8 cellular contexts compared by ENCODE assay signal in genomic region chr7:112390945-112391821, GRCh38. TPM values are rescaled to one million over a fixed set of nuclear protein-coding genes. Genes with fewer than 3 reads are reported as not detected.
DNase-seq lines count a peak whose midpoint lies in the region; ATAC-seq and TF ChIP-seq lines count a peak whose summit lies in the region.
"Not testable (repeated sequence)": the region's sequence is repeated elsewhere in the genome, so short reads cannot be mapped to it uniquely, and the experiment has no call there.

No MANE protein-coding gene starts in this region.

- H3K27me3 Mint-ChIP-seq in activated T-helper 1 cell treated with anti-CD3 and anti-CD28 coated beads, Interleukin-12 subunit alpha, Interleukin-12 subunit beta, Interleukin-2, Interleukin-4 antibody, amounts not matched to agents 30 ng/mL and 10 ng/mL and 1 ng/mL, durations not matched to agents 14 hours and 24 hours and 36 hours (ENCODE audit: insufficient read depth) = peaks cover 27% of the 10 kb centered on the region

- intact Hi-C loops in activated T-helper 1 cell treated with anti-CD3 and anti-CD28 coated beads, Interleukin-12 subunit alpha, Interleukin-12 subunit beta, Interleukin-2, Interleukin-4 antibody, amounts not matched to agents 30 ng/mL and 10 ng/mL and 1 ng/mL, durations not matched to agents 14 hours and 24 hours and 36 hours (cut with micrococcal nuclease) = loop anchor here (5.0 kb wide), 1 partner anchor 726 kb away; the partner anchor contains the start of gene SMIM30

- H3K27me3 ChIP-seq in endocrine pancreas (ENCODE audit: control insufficient read depth, insufficient read depth, low read length); liver (ENCODE audit: control insufficient read depth in 4 of 4, insufficient read depth in 4 of 4, low read length in 3 of 4); skeletal muscle tissue (ENCODE audit: control insufficient read depth in 3 of 3, insufficient read depth in 3 of 3, low read length in 3 of 3); upper lobe of left lung: not testable (repeated sequence)

- peaks cover 13% of the 10 kb centered on the region for H3K4me1 Mint-ChIP-seq in activated T-helper 1 cell treated with anti-CD3 and anti-CD28 coated beads, Interleukin-12 subunit alpha, Interleukin-12 subunit beta, Interleukin-2, Interleukin-4 antibody, amounts not matched to agents 30 ng/mL and 10 ng/mL and 1 ng/mL, durations not matched to agents 14 hours and 24 hours and 36 hours (ENCODE audit: low read depth)

- H3K27ac ChIP-seq in liver (ENCODE audit: low read depth in 1 of 2, low read length in 2 of 2) = peak overlapping the region; percentile 75 to 88
- H3K27ac ChIP-seq in skeletal muscle tissue (ENCODE audit: low read depth, low read length) = peak overlapping the region; percentile 72
- H3K27ac ChIP-seq in upper lobe of left lung = peak overlapping the region; percentile 51 to 85 (median 74)

- not testable (repeated sequence) for H3K36me3 Mint-ChIP-seq in activated T-helper 1 cell treated with anti-CD3 and anti-CD28 coated beads, Interleukin-12 subunit alpha, Interleukin-12 subunit beta, Interleukin-2, Interleukin-4 antibody, amounts not matched to agents 30 ng/mL and 10 ng/mL and 1 ng/mL, durations not matched to agents 14 hours and 24 hours and 36 hours (ENCODE audit: low read depth)

- not testable (repeated sequence) for H3K36me3 ChIP-seq in ES-I3 (ENCODE audit: insufficient read depth, low read length); endocrine pancreas (ENCODE audit: control insufficient read depth, insufficient read depth, low read length); liver (ENCODE audit: control insufficient read depth in 4 of 4, insufficient read depth in 3 of 4, low read depth in 1 of 4, low read length in 3 of 4); skeletal muscle tissue (ENCODE audit: control insufficient read depth in 3 of 3, insufficient read depth in 3 of 3, low read length in 3 of 3); upper lobe of left lung

- H3K9me3 Mint-ChIP-seq in activated T-helper 1 cell treated with anti-CD3 and anti-CD28 coated beads, Interleukin-12 subunit alpha, Interleukin-12 subunit beta, Interleukin-2, Interleukin-4 antibody, amounts not matched to agents 30 ng/mL and 10 ng/mL and 1 ng/mL, durations not matched to agents 14 hours and 24 hours and 36 hours = not testable (repeated sequence)

- H3K9ac ChIP-seq in ES-I3 (ENCODE audit: low read depth, low read length) (peak overlapping the region; percentile 34; the same call in 1 of the 2 replicates), liver (ENCODE audit: low read depth in 1 of 2, low read length in 2 of 2) (peak overlapping the region in 1 of 2 donors; percentile 0), skeletal muscle tissue (ENCODE audit: low read depth in 1 of 3, low read length in 3 of 3) (peak overlapping the region; percentile 44 to 75 (median 67))
- H3K9ac ChIP-seq in endocrine pancreas (ENCODE audit: control insufficient read depth, insufficient read depth, low read length) = not testable (repeated sequence)

- not testable (repeated sequence) for TF ChIP-seq CTCF in liver (IDR thresholded peaks at IDR 0.05; ENCODE audit: low read depth, low read length, missing input control); upper lobe of left lung (IDR thresholded peaks at IDR 0.05)

- WGBS in liver = 2% methylated on average over 61 of the region's 70 CpGs
- 6 to 8% methylated on average over 20 to 21 of the region's 70 CpGs for whole genome bisulfite sequencing in upper lobe of left lung, 2 donors

- H3K27ac Mint-ChIP-seq in activated T-helper 1 cell treated with anti-CD3 and anti-CD28 coated beads, Interleukin-12 subunit alpha, Interleukin-12 subunit beta, Interleukin-2, Interleukin-4 antibody, amounts not matched to agents 30 ng/mL and 10 ng/mL and 1 ng/mL, durations not matched to agents 14 hours and 24 hours and 36 hours = peak overlapping the region; percentile 80

- peak in 1 of 2 donors; percentile 70 for ATAC-seq in upper lobe of left lung (ENCODE audit: low FRiP score in 2 of 2)

- TF ChIP-seq EP300 in upper lobe of left lung (IDR thresholded peaks at IDR 0.05) = not testable (repeated sequence)

- H3K4me3 ChIP-seq in endocrine pancreas (ENCODE audit: control insufficient read depth, insufficient read depth, low read length) (peak overlapping the region; percentile 76), liver (ENCODE audit: low read depth in 1 of 3, low read length in 3 of 3) (peak overlapping the region in 2 of 3 donors; percentile 41 to 57), skeletal muscle tissue (ENCODE audit: low read length in 3 of 3) (peak overlapping the region; percentile 42 to 64 (median 63)), upper lobe of left lung (peak overlapping the region; percentile 20 to 61 (median 56))

- TF ChIP-seq RAD21 in liver (IDR thresholded peaks at IDR 0.05) = peak in 1 of 2 donors; percentile 21

- not testable (repeated sequence) for H3K4me1 ChIP-seq in ES-I3 (ENCODE audit: insufficient read depth, low read length); endocrine pancreas (ENCODE audit: control insufficient read depth, insufficient read depth, low read length); liver (ENCODE audit: control insufficient read depth in 4 of 4, insufficient read depth in 4 of 4, low read length in 3 of 4); upper lobe of left lung
- H3K4me1 ChIP-seq in skeletal muscle tissue (ENCODE audit: control insufficient read depth in 3 of 3, insufficient read depth in 3 of 3, low read length in 3 of 3) = peaks cover 0 to 10% (median 0%) of the 10 kb centered on the region in 3 donors

- peak overlapping the region; percentile 82 for H3K4me3 Mint-ChIP-seq in activated T-helper 1 cell treated with anti-CD3 and anti-CD28 coated beads, Interleukin-12 subunit alpha, Interleukin-12 subunit beta, Interleukin-2, Interleukin-4 antibody, amounts not matched to agents 30 ng/mL and 10 ng/mL and 1 ng/mL, durations not matched to agents 14 hours and 24 hours and 36 hours

- DNase-seq in NCI-H128 (lab: John Stamatoyannopoulos, UW; ENCODE audit: unreplicated experiment) = peak; percentile 7
- DNase-seq in SKM-1 (lab: John Stamatoyannopoulos, UW; ENCODE audit: unreplicated experiment) = peak; percentile 18
- not testable (repeated sequence) for DNase-seq in activated T-helper 1 cell treated with anti-CD3 and anti-CD28 coated beads, Interleukin-12 subunit alpha, Interleukin-12 subunit beta, Interleukin-2, Interleukin-4 antibody, amounts not matched to agents 30 ng/mL and 10 ng/mL and 1 ng/mL, durations not matched to agents 14 hours and 24 hours and 36 hours (ENCODE audit: low spot score)
- peak; percentile 76 to 91 for DNase-seq in upper lobe of left lung

- not testable (repeated sequence) for H3K9me3 ChIP-seq in ES-I3 (ENCODE audit: control insufficient read depth, insufficient read depth, low read length); endocrine pancreas (ENCODE audit: control insufficient read depth, low read length); liver (ENCODE audit: control insufficient read depth in 4 of 4, low read length in 3 of 4); skeletal muscle tissue (ENCODE audit: control insufficient read depth in 3 of 3, low read length in 3 of 3); upper lobe of left lung

- TF ChIP-seq POLR2A in upper lobe of left lung (IDR thresholded peaks at IDR 0.05) = not testable (repeated sequence)

TF ChIP-seq in liver, 16 proteins besides CTCF, POLR2A, EP300 and RAD21:
- TF ChIP-seq MAX (IDR thresholded peaks at IDR 0.05) = peak; percentile 19

RNA-seq across cellular contexts. Expression of gene IFRD1, which starts 59.1 kb away (rescaled TPM):
- total RNA-seq in activated T-helper 1 cell treated with anti-CD3 and anti-CD28 coated beads, Interleukin-12 subunit alpha, Interleukin-12 subunit beta, Interleukin-2, Interleukin-4 antibody, amounts not matched to agents 30 ng/mL and 10 ng/mL and 1 ng/mL, durations not matched to agents 14 hours and 24 hours and 36 hours = 88.3 and 97.1 TPM in 2 replicates
- total RNA-seq in liver (10 to 100 TPM; 11.5 to 30.6 TPM), skeletal muscle tissue (15.1 TPM), upper lobe of left lung (10 to 100 TPM; 28.8 to 95.3 (median 49.2) TPM)
- polyA plus RNA-seq in liver = 10 to 100 TPM in 1 of 2 donors, 1 to 10 TPM in 1; 7.7 to 35.6 TPM
